Comparison of ENCODE assay signal across 10 cellular contexts in the genomic region with DNA sequence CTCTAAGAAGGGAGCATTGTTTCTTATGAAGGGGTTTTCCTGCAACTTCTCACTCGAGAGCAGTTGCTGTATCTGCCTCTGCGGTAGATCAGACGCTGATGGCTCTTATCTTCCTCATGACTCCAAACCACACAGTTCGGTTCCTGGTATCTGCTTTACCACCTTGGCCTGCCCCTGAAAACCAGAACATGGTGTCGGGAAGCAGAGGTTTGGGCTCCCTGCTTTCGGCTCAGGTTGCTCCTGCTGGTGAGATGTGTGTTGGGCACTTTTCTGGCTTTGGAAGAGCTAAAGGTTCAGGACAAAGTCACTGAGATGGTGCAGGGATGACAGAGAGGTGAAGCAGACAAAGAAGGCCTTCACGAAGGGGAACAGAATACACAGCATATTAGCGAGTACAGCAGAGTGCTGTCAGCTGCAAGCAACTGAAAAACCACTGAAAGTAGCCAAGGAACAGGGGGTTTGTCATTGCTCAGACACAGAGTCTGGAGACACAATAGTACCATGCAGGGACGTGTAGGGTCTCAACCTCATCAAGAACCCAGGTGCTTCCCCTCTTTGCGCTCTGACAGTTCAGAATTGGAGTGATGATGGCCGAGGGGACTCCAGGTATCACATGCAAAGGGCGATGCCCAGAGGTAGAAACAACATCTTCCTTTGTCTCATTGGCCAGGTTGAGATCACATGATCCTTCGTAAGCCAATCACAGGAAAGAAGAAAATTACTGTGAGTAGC. TPM values are rescaled to one million over a fixed set of nuclear protein-coding genes. Genes with fewer than 3 reads are reported as not detected.
DNase-seq lines count a peak whose midpoint lies in the region; ATAC-seq, FAIRE-seq and TF ChIP-seq lines count a peak whose summit lies in the region.
"Had no signal": no experiment of that assay in that cellular context is flagged by ENCODE, and none has a peak within 500 bp of the region (broad histone marks: within the 10 kb centered on the region; RNA-seq: fewer than 3 reads in every experiment).

No MANE protein-coding gene starts in this region.

- no peaks in the 10 kb centered on the region for H3K79me1 ChIP-seq in mesenchymal stem cell (replicated peaks; ENCODE audit: low read length, poor library complexity, severe bottlenecking)

- ATAC-seq in GM21381 (IDR thresholded peaks at IDR 0.05; ENCODE audit: unreplicated experiment) (peak; percentile 69), HG03460 (IDR thresholded peaks at IDR 0.05; ENCODE audit: unreplicated experiment) (peak; percentile 79), K562 (no peak), HG03439 (IDR thresholded peaks at IDR 0.05; ENCODE audit: unreplicated experiment) (no peak)

- no peak overlapping the region for H2BK12ac ChIP-seq in mesenchymal stem cell (ENCODE audit: low read length in 2 of 2)

- in situ Hi-C loops in K562 (cut with MboI) (no loop called here), brain microvascular endothelial cell (cut with HindIII; ENCODE audit: low pct_ligation_motif_present, low sequenced_read_pairs) (no loop called here)

- POLR2A ChIA-PET in K562 (lab: Yijun Ruan, JAX) = interaction anchor here (0.6 to 0.7 kb wide), 3 partner anchors 41 to 71 kb away, joined by 3 to 4 read pairs (median 3); no protein-coding TSS in a partner anchor

- H4K91ac ChIP-seq in mesenchymal stem cell (ENCODE audit: low read length) = no peak overlapping the region

- H3K9ac ChIP-seq in K562 (ENCODE audit: insufficient read depth in 1 of 2, low read depth in 2 of 2, low read length in 2 of 2) (no peak overlapping the region), mesenchymal stem cell (ENCODE audit: low read length) (no peak overlapping the region)

- no peak overlapping the region for H2BK120ac ChIP-seq in mesenchymal stem cell (ENCODE audit: low read depth, low read length)

- TF ChIP-seq CTCF in GM12865 (IDR thresholded peaks at IDR 0.05; ENCODE audit: insufficient read depth, low read depth, low read length, missing control alignments) (no peak), K562 (IDR thresholded peaks at IDR 0.05 in 2 of 3, conservative IDR thresholded peaks at IDR 0.05 in 1 of 3; ENCODE audit: insufficient read depth in 2 of 3, low read depth in 1 of 3, low read length in 3 of 3) (no peak), brain microvascular endothelial cell (IDR thresholded peaks at IDR 0.05; ENCODE audit: low read depth, low read length, missing control alignments) (no peak)

- H4K8ac ChIP-seq in mesenchymal stem cell (ENCODE audit: low read length) = no peak overlapping the region

- BruUV-seq in K562 (replicated peaks; lab: Mats Ljungman, UMichigan) = no TSS peak

- no peak overlapping the region for H3K23ac ChIP-seq in mesenchymal stem cell (ENCODE audit: low read length in 2 of 2)

- no peak overlapping the region for H2AK5ac ChIP-seq in mesenchymal stem cell (ENCODE audit: low read length, severe bottlenecking)

- H3K18ac ChIP-seq in mesenchymal stem cell (ENCODE audit: low read depth in 1 of 2, low read length in 2 of 2) = no peak overlapping the region

- TF ChIP-seq EP300 in K562 (IDR thresholded peaks at IDR 0.05; ENCODE audit: low read length) = no peak; the same call in 1 of the 2 replicates

- H3K36me3 ChIP-seq in K562 (ENCODE audit: control insufficient read depth, insufficient read depth, low read length) = no peaks in the 10 kb centered on the region
- no peaks in the 10 kb centered on the region for H3K36me3 ChIP-seq in mesenchymal stem cell (ENCODE audit: control insufficient read depth in 1 of 2, insufficient read depth in 2 of 2, low read depth in 1 of 2, low read length in 2 of 2)
- no peaks in the 10 kb centered on the region for H3K36me3 ChIP-seq in brain microvascular endothelial cell (replicated peaks)

- no peaks in the 10 kb centered on the region for H4K20me1 ChIP-seq in K562 (replicated peaks; ENCODE audit: control insufficient read depth, insufficient read depth, low read length)

- H2AFZ ChIP-seq in K562 (ENCODE audit: low read depth, low read length) (no peak overlapping the region), mesenchymal stem cell (ENCODE audit: low read depth, low read length) (no peak overlapping the region)

- 1% methylated on average over 13 of the region's 13 CpGs for WGBS in K562 (ENCODE audit: insufficient coverage, low coverage, missing lambda C conversion rate)
- WGBS in mesenchymal stem cell = 83% methylated on average over 13 of the region's 13 CpGs

- H3K14ac ChIP-seq in mesenchymal stem cell (ENCODE audit: low read length in 2 of 2) = no peak overlapping the region

- H3K9me3 ChIP-seq in K562 (replicated peaks; ENCODE audit: control insufficient read depth, insufficient read depth, low read depth, low read length) (no peaks in the 10 kb centered on the region), mesenchymal stem cell (ENCODE audit: control insufficient read depth, low read length) (peaks cover 12% of the 10 kb centered on the region)

- H3K4me2 ChIP-seq in K562 (ENCODE audit: insufficient read depth, low read length) (no peak overlapping the region), mesenchymal stem cell (ENCODE audit: low read length, poor library complexity, severe bottlenecking) (no peak overlapping the region)

- no peak overlapping the region for H2BK15ac ChIP-seq in mesenchymal stem cell (ENCODE audit: low read depth, poor library complexity, severe bottlenecking)

- H3K27ac ChIP-seq in K562 (ENCODE audit: extremely low read depth, low read depth, low read length) (no peak overlapping the region), mesenchymal stem cell (ENCODE audit: low read length, poor library complexity, severe bottlenecking) (no peak overlapping the region), brain microvascular endothelial cell (no peak overlapping the region)

- TF ChIP-seq POLR2A in K562 (conservative IDR thresholded peaks at IDR 0.05) = no peak

- DNase-seq in GM12865 (ENCODE audit: low read depth) (peak; percentile 88), K562 (ENCODE audit: extremely low read depth in 1 of 4, low spot score in 3 of 4) (peak in 3 of 4 experiments; percentile 12 to 18 (median 16)), mesenchymal stem cell (no peak), brain microvascular endothelial cell (no peak), GDM1 (lab: John Stamatoyannopoulos, UW) (no peak)
- DNase-seq: NCI-H510A treated with DMSO at 0.1 percent for 48 hours had no signal

- TF ChIP-seq RAD21 in K562 (CRISPR knock-in tag; conservative IDR thresholded peaks at IDR 0.05 in 1 of 2, IDR thresholded peaks at IDR 0.05 in 1 of 2) = no peak

- FAIRE-seq in K562 (lab: Jason Lieb, UNC) = no peak

- no peak overlapping the region for H3K4ac ChIP-seq in mesenchymal stem cell (ENCODE audit: low read depth in 1 of 2, low read length in 2 of 2)

- H3K4me1 ChIP-seq in K562 (replicated peaks in 1 of 2; ENCODE audit: control insufficient read depth in 2 of 2, insufficient read depth in 2 of 2, low read length in 2 of 2) (peaks cover 0 to 5% of the 10 kb centered on the region in 2 experiments; a peak in 1 of 5 replicates), mesenchymal stem cell (ENCODE audit: control insufficient read depth, insufficient read depth, low read depth, low read length) (no peaks in the 10 kb centered on the region)

- intact Hi-C loops in K562 (cut with micrococcal nuclease) = no loop called here

- CTCF ChIA-PET in K562 (lab: Yijun Ruan, JAX; ENCODE audit: low intra/inter-chr PET ratio) = no interaction called here

- H3K9me1 ChIP-seq in K562 (ENCODE audit: control insufficient read depth, insufficient read depth, low read length) = no peaks in the 10 kb centered on the region

- H3K4me3 ChIP-seq in GM12865 (ENCODE audit: low read depth, low read length) (no peak overlapping the region), K562 (no peak overlapping the region), mesenchymal stem cell (ENCODE audit: insufficient read depth in 1 of 2, low read depth in 1 of 2, low read length in 2 of 2) (no peak overlapping the region), brain microvascular endothelial cell (ENCODE audit: low read depth, low read length) (no peak overlapping the region)

- H2BK5ac ChIP-seq in mesenchymal stem cell (ENCODE audit: low read depth, low read length, poor library complexity, severe bottlenecking) = no peak overlapping the region

- H3K79me2 ChIP-seq in K562 (ENCODE audit: control insufficient read depth, insufficient read depth, low read length) = no peaks in the 10 kb centered on the region

- H3K27me3 ChIP-seq in K562 (ENCODE audit: control insufficient read depth in 2 of 2, insufficient read depth in 2 of 2, low read length in 2 of 2) = peaks cover 0 to 13% of the 10 kb centered on the region in 2 experiments; a peak in 2 of 5 replicates
- H3K27me3 ChIP-seq in mesenchymal stem cell (ENCODE audit: control insufficient read depth in 1 of 2, insufficient read depth in 1 of 2, low read length in 2 of 2) = peaks cover 57 to 61% of the 10 kb centered on the region in 2 experiments
- no peaks in the 10 kb centered on the region for H3K27me3 ChIP-seq in brain microvascular endothelial cell (replicated peaks)

RNA-seq across cellular contexts. Expression of gene CSF2RB, which starts 11.9 kb away (rescaled TPM):
- total RNA-seq in K562 (2011; cell fraction: chromatin; rRNA removed; ENCODE audit: low replicate concordance) = not detected in 2 replicates
- under 0.01 TPM in 1 of 2 replicates, not detected in the other for total RNA-seq in K562 (2011; cell fraction: nucleolus; rRNA removed)
- not detected in 2 replicates for total RNA-seq in K562 (2011; cell fraction: nucleoplasm; rRNA removed)
- total RNA-seq in K562 (2014; rRNA removed) (0.36 and 0.61 TPM in 2 replicates), K562 (2014; rRNA removed; fragmentation: Illumina TruSeq; extraction: Trizol) (0.26 and 0.29 TPM in 2 replicates), K562 (2015; rRNA removed; fragmentation: Illumina TruSeq; extraction: Trizol) (0.62 and 0.72 TPM in 2 replicates), K562 (2021) (0.60 and 1.0 TPM in 2 replicates)
- polyA plus RNA-seq in K562 (2011; rRNA removed) (0.04 and 0.16 TPM in 2 replicates), K562 (2014; fragmentation: Illumina TruSeq; extraction: Trizol) (0.54 and 0.62 TPM in 2 replicates), K562 (2014; fragmentation: Nextera tagmentation; extraction: Ambion mirVana) (under 1 TPM; 0.06 to 0.07 TPM), K562 (2014; rRNA removed) (0.54 and 0.74 TPM in 2 replicates)
- 0.12 and 0.24 TPM in 2 replicates for polyA plus RNA-seq in K562 (2011; cell fraction: cytosol; rRNA removed)
- 0.17 and 0.20 TPM in 2 replicates for polyA plus RNA-seq in K562 (2011; cell fraction: nucleus; rRNA removed)
- 0.48 and 1.3 TPM in 2 replicates for polyA plus RNA-seq in K562 (2012)
- polyA minus RNA-seq in K562 (2011; rRNA and poly(A)+ RNA removed) = 0.07 and 0.09 TPM in 2 replicates
- not detected in 2 replicates for polyA minus RNA-seq in K562 (2011; cell fraction: cytosol; rRNA and poly(A)+ RNA removed)
- polyA minus RNA-seq in K562 (2011; cell fraction: nucleus; rRNA and poly(A)+ RNA removed) = 0.13 and 0.22 TPM in 2 replicates
- polyA plus RNA-seq in mesenchymal stem cell (2013, experiment 1 of 2) = not detected
- polyA plus RNA-seq in mesenchymal stem cell (2013, experiment 2 of 2) = not detected

RNA-seq across cellular contexts. Expression of gene NCF4, which starts 40.8 kb away (rescaled TPM):
- total RNA-seq in K562 (2011; cell fraction: chromatin; rRNA removed; ENCODE audit: low replicate concordance) = 0.30 TPM in 1 of 2 replicates, not detected in the other
- 0.33 TPM in 1 of 2 replicates, not detected in the other for total RNA-seq in K562 (2011; cell fraction: nucleolus; rRNA removed)
- not detected in 2 replicates for total RNA-seq in K562 (2011; cell fraction: nucleoplasm; rRNA removed)
- total RNA-seq in K562 (2014; rRNA removed) (0.53 and 0.95 TPM in 2 replicates), K562 (2014; rRNA removed; fragmentation: Illumina TruSeq; extraction: Trizol) (0.13 and 0.33 TPM in 2 replicates), K562 (2015; rRNA removed; fragmentation: Illumina TruSeq; extraction: Trizol) (0.58 and 0.79 TPM in 2 replicates), K562 (2021) (0.18 and 0.56 TPM in 2 replicates)
- polyA plus RNA-seq in K562 (2011; rRNA removed) (0.42 and 0.87 TPM in 2 replicates), K562 (2014; fragmentation: Illumina TruSeq; extraction: Trizol) (0.55 and 0.66 TPM in 2 replicates), K562 (2014; fragmentation: Nextera tagmentation; extraction: Ambion mirVana) (under 1 TPM; 0.04 to 0.15 TPM), K562 (2014; rRNA removed) (0.20 and 0.42 TPM in 2 replicates)
- 0.70 and 0.72 TPM in 2 replicates for polyA plus RNA-seq in K562 (2011; cell fraction: cytosol; rRNA removed)
- polyA plus RNA-seq in K562 (2011; cell fraction: nucleus; rRNA removed) = 2.4 and 3.4 TPM in 2 replicates
- 0.42 and 2.9 TPM in 2 replicates for polyA plus RNA-seq in K562 (2012)
- 0.18 TPM in 2 replicates for polyA minus RNA-seq in K562 (2011; rRNA and poly(A)+ RNA removed)
- polyA minus RNA-seq in K562 (2011; cell fraction: cytosol; rRNA and poly(A)+ RNA removed) = not detected in 2 replicates
- 0.22 TPM in 1 of 2 replicates, not detected in the other for polyA minus RNA-seq in K562 (2011; cell fraction: nucleus; rRNA and poly(A)+ RNA removed)
- polyA plus RNA-seq in mesenchymal stem cell (2013, experiment 1 of 2) = not detected
- not detected for polyA plus RNA-seq in mesenchymal stem cell (2013, experiment 2 of 2)
- total RNA-seq: renal cortical epithelial cell had no signal

Comparison
In these comparisons a context has a peak if more than half of its experiments do, and no peak if none do; other contexts are left out.
1. DNase-seq: peak in GM12865 (single experiment) and K562 (3 of 4); none in mesenchymal stem cell (single experiment), brain microvascular endothelial cell (single experiment) and GDM1 (single experiment).
2. ATAC-seq: peak in GM21381 (single experiment) and HG03460 (single experiment); none in K562 (single experiment) and HG03439 (single experiment).